9 cellular contexts compared by ENCODE assay signal in the genomic region with DNA sequence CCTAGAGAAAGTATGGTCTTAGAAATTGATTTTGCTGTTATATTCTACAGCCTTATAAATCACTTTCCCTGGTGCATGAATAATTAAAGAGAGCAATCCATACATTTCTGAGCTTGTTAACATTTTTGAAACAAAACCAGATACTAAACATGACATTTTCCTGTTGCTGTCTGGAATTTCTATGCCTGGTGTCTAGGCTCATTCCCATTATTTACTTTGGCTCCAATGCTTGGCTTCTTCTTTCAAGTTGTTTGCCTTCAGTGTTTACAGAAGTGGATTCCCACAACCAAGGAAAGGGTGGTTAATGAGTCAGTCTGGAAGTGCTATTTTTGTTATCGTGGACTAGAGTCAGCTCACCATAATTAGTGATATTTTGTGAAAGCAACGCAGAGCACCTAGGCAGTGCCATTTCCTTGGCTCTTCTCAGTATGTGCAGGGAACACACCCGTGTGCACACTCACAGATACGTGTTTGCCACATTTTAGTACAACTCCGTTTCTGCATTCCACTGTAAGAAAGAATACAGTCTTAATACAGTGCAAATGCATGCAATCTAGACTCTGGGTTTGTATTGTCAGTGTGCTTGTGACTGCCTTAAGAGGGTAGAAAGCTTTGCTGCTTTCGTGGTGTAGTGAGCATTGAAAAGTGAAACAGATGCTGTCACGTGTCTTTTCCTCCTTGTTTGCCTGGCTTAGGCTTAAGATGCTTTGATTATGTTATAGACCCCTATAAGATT.
A peak's percentile ranks its signal among the peaks of the same experiment; 100 is the strongest.
DNase-seq lines count a peak whose midpoint lies in the region; ATAC-seq, FAIRE-seq and TF ChIP-seq lines count a peak whose summit lies in the region.
"Had no signal": no experiment of that assay in that cellular context is flagged by ENCODE, and none has a peak within 500 bp of the region (broad histone marks: within the 10 kb centered on the region; RNA-seq: fewer than 3 reads in every experiment).

No MANE protein-coding gene starts in this region.

- peak overlapping the region in 2 of 5 experiments; percentile 33 to 44 for H3K4me3 Mint-ChIP-seq in brain
- H3K4me3 Mint-ChIP-seq: neural crest cell had no signal

- no TSS peak for BruUV-seq in HepG2 (replicated peaks; lab: Mats Ljungman, UMichigan)

- intact Hi-C loops in HepG2 (cut with micrococcal nuclease; ENCODE audit: unreplicated experiment) = no loop called here

- peak in 1 of 2 experiments; percentile 89; a peak in 2 of 4 replicates for TF ChIP-seq EP300 in HepG2 (IDR thresholded peaks at IDR 0.05; ENCODE audit: low read depth in 2 of 2, low read length in 2 of 2)
- TF ChIP-seq EP300 in HepG2 (CRISPR knock-in tag; IDR thresholded peaks at IDR 0.05; ENCODE audit: borderline replicate concordance) = no peak

- H3K9ac ChIP-seq in HepG2 (ENCODE audit: insufficient read depth, low read depth, low read length) = no peak overlapping the region

- POLR2A ChIA-PET in HepG2 (lab: Yijun Ruan, JAX) = no interaction called here

- H3K9me3 Mint-ChIP-seq in brain = peaks cover 0 to 2% (median 0%) of the 10 kb centered on the region in 5 experiments
- H3K9me3 Mint-ChIP-seq: neural crest cell had no signal

- DNase-seq in NCI-H2227 treated with DMSO at 0.1 percent for 48 hours (lab: John Stamatoyannopoulos, UW) (peak; percentile 17), NCI-H2227 (lab: John Stamatoyannopoulos, UW; ENCODE audit: unreplicated experiment) (no peak), HepG2 (ENCODE audit: low spot score) (peak; percentile 52), urothelium cell line (ENCODE audit: low spot score) (peak; percentile 52), germinal center (ENCODE audit: low spot score) (no peak), G401 (ENCODE audit: low spot score) (no peak), OCI-M2 (lab: John Stamatoyannopoulos, UW; ENCODE audit: unreplicated experiment) (no peak)

- no peak for TF ChIP-seq POLR2A in HepG2 (IDR thresholded peaks at IDR 0.05; ENCODE audit: insufficient read depth in 1 of 2, low read depth in 2 of 2, low read length in 2 of 2)

- TF ChIP-seq RAD21 in HepG2 (CRISPR knock-in tag; IDR thresholded peaks at IDR 0.05) = no peak

- H2AFZ ChIP-seq in HepG2 (ENCODE audit: low read length) = no peak overlapping the region

- peaks cover 19% of the 10 kb centered on the region for H3K4me1 Mint-ChIP-seq in brain
- H3K4me1 Mint-ChIP-seq: neural crest cell had no signal

- TF ChIP-seq CTCF in brain (conservative IDR thresholded peaks at IDR 0.05) (no peak), HepG2 (CRISPR knock-in tag; IDR thresholded peaks at IDR 0.05) (no peak)

- H4K20me1 ChIP-seq in HepG2 (ENCODE audit: insufficient read depth, low read length) = no peaks in the 10 kb centered on the region

- H3K27me3 ChIP-seq in HepG2 (ENCODE audit: control insufficient read depth in 1 of 2, insufficient read depth in 2 of 2, low read length in 2 of 2) = no peaks in the 10 kb centered on the region

- H3K36me3 ChIP-seq in HepG2 (replicated peaks in 1 of 2; ENCODE audit: control insufficient read depth in 1 of 2, insufficient read depth in 2 of 2, low read length in 2 of 2) = no peaks in the 10 kb centered on the region

- H3K36me3 Mint-ChIP-seq in brain = peaks cover 17% of the 10 kb centered on the region

- in situ Hi-C loops in HepG2 (cut with HindIII; ENCODE audit: extremely low pct_ligation_motif_present, low pct_unique_long_range_greater_than_20kb) (no loop called here), G401 (cut with HindIII; ENCODE audit: low sequenced_read_pairs) (no loop called here)

- 4% methylated on average over 7 of the region's 7 CpGs for WGBS in HepG2 (ENCODE audit: low lambda C conversion rate)

- H3K27ac ChIP-seq in HepG2 (ENCODE audit: extremely low read length, insufficient read depth, low read length) = no peak overlapping the region

- peaks cover 12% of the 10 kb centered on the region for H3K4me1 ChIP-seq in HepG2 (ENCODE audit: insufficient read depth, low read length)

- H3K9me3 ChIP-seq in HepG2 (ENCODE audit: low read length) = no peaks in the 10 kb centered on the region

- H3K27me3 Mint-ChIP-seq in brain = no peaks in the 10 kb centered on the region

- H3K4me2 ChIP-seq in HepG2 (ENCODE audit: low read depth, low read length) = peak overlapping the region; percentile 42

- H3K27ac Mint-ChIP-seq in brain = peak overlapping the region in 4 of 5 experiments; percentile 22 to 82 (median 38)

- CTCF ChIA-PET in HepG2 (lab: Yijun Ruan, JAX; ENCODE audit: low intra/inter-chr PET ratio, low total read pairs) = no interaction called here

- FAIRE-seq in HepG2 (lab: Jason Lieb, UNC) = peak; percentile 64
- peak; percentile 71 for FAIRE-seq in urothelium cell line (lab: Jason Lieb, UNC)

- 0 out of 6 replicates have a peak overlapping the region, but pooled peaks of 1 of the 3 experiments have one; percentile 26 for H3K4me3 ChIP-seq in HepG2 (replicated peaks in 1 of 3; ENCODE audit: insufficient read depth in 1 of 3, low read depth in 2 of 3, low read length in 3 of 3)

- no peaks in the 10 kb centered on the region for H3K79me2 ChIP-seq in HepG2 (ENCODE audit: insufficient read depth, low read length)

- peak; percentile 69 for ATAC-seq in HepG2

TF ChIP-seq in HepG2, 621 proteins besides CTCF, POLR2A, EP300 and RAD21 (continues in another document):
- no peak for TF ChIP-seq KLF9 (CRISPR knock-in tag; IDR thresholded peaks at IDR 0.05; ENCODE audit: low read depth)
- no peak for TF ChIP-seq NBN (conservative IDR thresholded peaks at IDR 0.05)
- no peak for TF ChIP-seq HNRNPH1 (optimal IDR thresholded peaks at IDR 0.05; ENCODE audit: low read depth, low read length)
- no peak for TF ChIP-seq RARG (CRISPR knock-in tag; IDR thresholded peaks at IDR 0.05; ENCODE audit: low read depth)
- TF ChIP-seq, protein P1, sequence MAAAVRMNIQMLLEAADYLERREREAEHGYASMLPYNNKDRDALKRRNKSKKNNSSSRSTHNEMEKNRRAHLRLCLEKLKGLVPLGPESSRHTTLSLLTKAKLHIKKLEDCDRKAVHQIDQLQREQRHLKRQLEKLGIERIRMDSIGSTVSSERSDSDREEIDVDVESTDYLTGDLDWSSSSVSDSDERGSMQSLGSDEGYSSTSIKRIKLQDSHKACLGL (CRISPR knock-in tag; IDR thresholded peaks at IDR 0.05) = no peak
- peak; percentile 92 for TF ChIP-seq FOXA3 (CRISPR knock-in tag; IDR thresholded peaks at IDR 0.05)
- TF ChIP-seq HNF4G (IDR thresholded peaks at IDR 0.05; ENCODE audit: borderline replicate concordance, low read depth, low read length) = no peak
- TF ChIP-seq HNF4G (CRISPR knock-in tag; IDR thresholded peaks at IDR 0.05; ENCODE audit: borderline replicate concordance, low read depth) = no peak
- no peak for TF ChIP-seq SOX6 (IDR thresholded peaks at IDR 0.05)
- no peak for TF ChIP-seq SOX6 (CRISPR knock-in tag; IDR thresholded peaks at IDR 0.05)
- TF ChIP-seq, protein P2, sequence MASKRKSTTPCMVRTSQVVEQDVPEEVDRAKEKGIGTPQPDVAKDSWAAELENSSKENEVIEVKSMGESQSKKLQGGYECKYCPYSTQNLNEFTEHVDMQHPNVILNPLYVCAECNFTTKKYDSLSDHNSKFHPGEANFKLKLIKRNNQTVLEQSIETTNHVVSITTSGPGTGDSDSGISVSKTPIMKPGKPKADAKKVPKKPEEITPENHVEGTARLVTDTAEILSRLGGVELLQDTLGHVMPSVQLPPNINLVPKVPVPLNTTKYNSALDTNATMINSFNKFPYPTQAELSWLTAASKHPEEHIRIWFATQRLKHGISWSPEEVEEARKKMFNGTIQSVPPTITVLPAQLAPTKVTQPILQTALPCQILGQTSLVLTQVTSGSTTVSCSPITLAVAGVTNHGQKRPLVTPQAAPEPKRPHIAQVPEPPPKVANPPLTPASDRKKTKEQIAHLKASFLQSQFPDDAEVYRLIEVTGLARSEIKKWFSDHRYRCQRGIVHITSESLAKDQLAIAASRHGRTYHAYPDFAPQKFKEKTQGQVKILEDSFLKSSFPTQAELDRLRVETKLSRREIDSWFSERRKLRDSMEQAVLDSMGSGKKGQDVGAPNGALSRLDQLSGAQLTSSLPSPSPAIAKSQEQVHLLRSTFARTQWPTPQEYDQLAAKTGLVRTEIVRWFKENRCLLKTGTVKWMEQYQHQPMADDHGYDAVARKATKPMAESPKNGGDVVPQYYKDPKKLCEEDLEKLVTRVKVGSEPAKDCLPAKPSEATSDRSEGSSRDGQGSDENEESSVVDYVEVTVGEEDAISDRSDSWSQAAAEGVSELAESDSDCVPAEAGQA (IDR thresholded peaks at IDR 0.05; ENCODE audit: low read depth) = no peak
- TF ChIP-seq, protein P2 (CRISPR knock-in tag; IDR thresholded peaks at IDR 0.05; ENCODE audit: borderline replicate concordance) = no peak
- TF ChIP-seq FOXP1 (IDR thresholded peaks at IDR 0.05) = no peak
- peak; percentile 85 for TF ChIP-seq FOXP1 (CRISPR knock-in tag; IDR thresholded peaks at IDR 0.05)
- TF ChIP-seq SKI (IDR thresholded peaks at IDR 0.05; ENCODE audit: partially characterized antibody) = peak; percentile 67
- TF ChIP-seq NAIF1 (CRISPR knock-in tag; IDR thresholded peaks at IDR 0.05; ENCODE audit: borderline replicate concordance) = no peak

Comparison
In these comparisons a context has a peak if more than half of its experiments do, and no peak if none do; other contexts are left out.
1. DNase-seq: peak in NCI-H2227 treated with DMSO at 0.1 percent for 48 hours (single experiment), HepG2 (single experiment) and urothelium cell line (single experiment); none in NCI-H2227 (single experiment), germinal center (single experiment), G401 (single experiment) and OCI-M2 (single experiment).